1 cellular context compared by ENCODE assay signal in the genomic region with DNA sequence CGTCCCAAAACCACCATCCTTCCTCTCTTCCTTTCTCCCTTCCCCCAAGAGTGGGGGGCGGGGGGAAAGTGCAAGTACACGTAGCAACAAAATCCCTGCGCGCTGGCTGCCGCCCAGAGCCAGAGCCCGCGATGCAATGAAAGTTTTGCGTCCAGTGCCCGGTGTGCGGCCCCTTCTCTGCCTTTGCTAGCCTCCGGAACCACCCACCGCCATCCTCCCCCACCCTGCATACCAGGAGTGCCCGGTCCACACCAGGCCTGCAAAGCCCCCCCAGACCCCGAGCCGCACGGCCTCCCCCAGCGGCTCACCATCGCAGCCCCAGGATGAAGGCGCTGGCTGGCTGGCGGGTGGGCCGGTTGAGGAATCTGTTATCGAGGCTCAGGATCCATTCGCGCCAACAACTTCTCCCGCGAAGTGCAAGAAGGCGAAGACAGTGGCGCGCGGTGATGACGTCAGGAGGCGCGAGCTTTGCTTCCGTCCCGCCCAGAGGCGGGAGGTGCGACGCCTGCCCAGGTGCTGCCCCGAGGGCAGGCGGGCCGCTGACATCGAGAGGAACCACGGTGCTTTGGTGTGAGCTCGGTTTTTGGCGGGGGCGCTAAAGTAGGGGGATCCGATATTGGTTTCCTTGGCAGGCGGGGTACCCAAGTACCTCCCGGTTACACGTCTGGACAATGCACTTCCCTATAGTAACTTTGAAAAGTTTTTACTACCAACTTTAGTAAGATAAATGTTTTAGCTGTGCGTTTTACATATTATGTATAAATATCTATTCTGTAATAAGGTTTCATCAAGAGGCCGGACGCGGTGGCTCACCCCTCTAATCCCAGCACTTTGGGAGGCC.
A peak's percentile ranks its signal among the peaks of the same experiment; 100 is the strongest.
TF ChIP-seq lines count a peak whose summit lies in the region.

A gene with protein sequence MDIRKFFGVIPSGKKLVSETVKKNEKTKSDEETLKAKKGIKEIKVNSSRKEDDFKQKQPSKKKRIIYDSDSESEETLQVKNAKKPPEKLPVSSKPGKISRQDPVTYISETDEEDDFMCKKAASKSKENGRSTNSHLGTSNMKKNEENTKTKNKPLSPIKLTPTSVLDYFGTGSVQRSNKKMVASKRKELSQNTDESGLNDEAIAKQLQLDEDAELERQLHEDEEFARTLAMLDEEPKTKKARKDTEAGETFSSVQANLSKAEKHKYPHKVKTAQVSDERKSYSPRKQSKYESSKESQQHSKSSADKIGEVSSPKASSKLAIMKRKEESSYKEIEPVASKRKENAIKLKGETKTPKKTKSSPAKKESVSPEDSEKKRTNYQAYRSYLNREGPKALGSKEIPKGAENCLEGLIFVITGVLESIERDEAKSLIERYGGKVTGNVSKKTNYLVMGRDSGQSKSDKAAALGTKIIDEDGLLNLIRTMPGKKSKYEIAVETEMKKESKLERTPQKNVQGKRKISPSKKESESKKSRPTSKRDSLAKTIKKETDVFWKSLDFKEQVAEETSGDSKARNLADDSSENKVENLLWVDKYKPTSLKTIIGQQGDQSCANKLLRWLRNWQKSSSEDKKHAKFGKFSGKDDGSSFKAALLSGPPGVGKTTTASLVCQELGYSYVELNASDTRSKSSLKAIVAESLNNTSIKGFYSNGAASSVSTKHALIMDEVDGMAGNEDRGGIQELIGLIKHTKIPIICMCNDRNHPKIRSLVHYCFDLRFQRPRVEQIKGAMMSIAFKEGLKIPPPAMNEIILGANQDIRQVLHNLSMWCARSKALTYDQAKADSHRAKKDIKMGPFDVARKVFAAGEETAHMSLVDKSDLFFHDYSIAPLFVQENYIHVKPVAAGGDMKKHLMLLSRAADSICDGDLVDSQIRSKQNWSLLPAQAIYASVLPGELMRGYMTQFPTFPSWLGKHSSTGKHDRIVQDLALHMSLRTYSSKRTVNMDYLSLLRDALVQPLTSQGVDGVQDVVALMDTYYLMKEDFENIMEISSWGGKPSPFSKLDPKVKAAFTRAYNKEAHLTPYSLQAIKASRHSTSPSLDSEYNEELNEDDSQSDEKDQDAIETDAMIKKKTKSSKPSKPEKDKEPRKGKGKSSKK (minus strand): TSS at position 432 of the 841 bp plus-strand sequence. CDS start 121 bp downstream, at position 311.

TF ChIP-seq in HepG2, 621 proteins besides CTCF, POLR2A, EP300 and RAD21 (continued from another document and continues in another):
- TF ChIP-seq, protein P1, sequence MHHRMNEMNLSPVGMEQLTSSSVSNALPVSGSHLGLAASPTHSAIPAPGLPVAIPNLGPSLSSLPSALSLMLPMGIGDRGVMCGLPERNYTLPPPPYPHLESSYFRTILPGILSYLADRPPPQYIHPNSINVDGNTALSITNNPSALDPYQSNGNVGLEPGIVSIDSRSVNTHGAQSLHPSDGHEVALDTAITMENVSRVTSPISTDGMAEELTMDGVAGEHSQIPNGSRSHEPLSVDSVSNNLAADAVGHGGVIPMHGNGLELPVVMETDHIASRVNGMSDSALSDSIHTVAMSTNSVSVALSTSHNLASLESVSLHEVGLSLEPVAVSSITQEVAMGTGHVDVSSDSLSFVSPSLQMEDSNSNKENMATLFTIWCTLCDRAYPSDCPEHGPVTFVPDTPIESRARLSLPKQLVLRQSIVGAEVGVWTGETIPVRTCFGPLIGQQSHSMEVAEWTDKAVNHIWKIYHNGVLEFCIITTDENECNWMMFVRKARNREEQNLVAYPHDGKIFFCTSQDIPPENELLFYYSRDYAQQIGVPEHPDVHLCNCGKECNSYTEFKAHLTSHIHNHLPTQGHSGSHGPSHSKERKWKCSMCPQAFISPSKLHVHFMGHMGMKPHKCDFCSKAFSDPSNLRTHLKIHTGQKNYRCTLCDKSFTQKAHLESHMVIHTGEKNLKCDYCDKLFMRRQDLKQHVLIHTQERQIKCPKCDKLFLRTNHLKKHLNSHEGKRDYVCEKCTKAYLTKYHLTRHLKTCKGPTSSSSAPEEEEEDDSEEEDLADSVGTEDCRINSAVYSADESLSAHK (CRISPR knock-in tag; IDR thresholded peaks at IDR 0.05; ENCODE audit: borderline replicate concordance) = no peak
- TF ChIP-seq ZNF3 (CRISPR knock-in tag; IDR thresholded peaks at IDR 0.05) (no peak), CREM (IDR thresholded peaks at IDR 0.05) (peak; percentile 98), CREM (CRISPR knock-in tag; IDR thresholded peaks at IDR 0.05) (peak; percentile 87), TBX3 (IDR thresholded peaks at IDR 0.05; ENCODE audit: borderline replicate concordance) (peak; percentile 71; the same call in 1 of the 2 replicates), CHCHD3 (CRISPR knock-in tag; IDR thresholded peaks at IDR 0.05) (peak; percentile 80; the same call in 1 of the 2 replicates), RBAK (CRISPR knock-in tag; IDR thresholded peaks at IDR 0.05) (no peak), HOXA9 (CRISPR knock-in tag; IDR thresholded peaks at IDR 0.05; ENCODE audit: borderline replicate concordance) (peak; percentile 97), ZNF17 (CRISPR knock-in tag; IDR thresholded peaks at IDR 0.05) (no peak), U2AF2 (IDR thresholded peaks at IDR 0.05; ENCODE audit: low read depth, low read length) (no peak), FOXK2 (IDR thresholded peaks at IDR 0.05) (no peak), SP140L (CRISPR knock-in tag; IDR thresholded peaks at IDR 0.05; ENCODE audit: borderline replicate concordance) (no peak), PAF1 (CRISPR knock-in tag; IDR thresholded peaks at IDR 0.05) (no peak), ZNF75D (CRISPR knock-in tag; IDR thresholded peaks at IDR 0.05; ENCODE audit: borderline replicate concordance) (peak; percentile 96; the same call in 1 of the 2 replicates), ZNF660 (CRISPR knock-in tag; IDR thresholded peaks at IDR 0.05; ENCODE audit: borderline replicate concordance, low read depth) (no peak), ZNF264 (CRISPR knock-in tag; IDR thresholded peaks at IDR 0.05) (peak; percentile 92), MTF2 (CRISPR knock-in tag; IDR thresholded peaks at IDR 0.05; ENCODE audit: borderline replicate concordance) (peak; percentile 74; the same call in 1 of the 2 replicates), ZSCAN12 (CRISPR knock-in tag; IDR thresholded peaks at IDR 0.05) (peak; percentile 90; the same call in 1 of the 2 replicates), PHF5A (CRISPR knock-in tag; IDR thresholded peaks at IDR 0.05; ENCODE audit: low read depth, unreplicated experiment) (no peak), SUZ12 (IDR thresholded peaks at IDR 0.05; ENCODE audit: low read depth, low read length) (no peak)
- TF ChIP-seq, protein P2, sequence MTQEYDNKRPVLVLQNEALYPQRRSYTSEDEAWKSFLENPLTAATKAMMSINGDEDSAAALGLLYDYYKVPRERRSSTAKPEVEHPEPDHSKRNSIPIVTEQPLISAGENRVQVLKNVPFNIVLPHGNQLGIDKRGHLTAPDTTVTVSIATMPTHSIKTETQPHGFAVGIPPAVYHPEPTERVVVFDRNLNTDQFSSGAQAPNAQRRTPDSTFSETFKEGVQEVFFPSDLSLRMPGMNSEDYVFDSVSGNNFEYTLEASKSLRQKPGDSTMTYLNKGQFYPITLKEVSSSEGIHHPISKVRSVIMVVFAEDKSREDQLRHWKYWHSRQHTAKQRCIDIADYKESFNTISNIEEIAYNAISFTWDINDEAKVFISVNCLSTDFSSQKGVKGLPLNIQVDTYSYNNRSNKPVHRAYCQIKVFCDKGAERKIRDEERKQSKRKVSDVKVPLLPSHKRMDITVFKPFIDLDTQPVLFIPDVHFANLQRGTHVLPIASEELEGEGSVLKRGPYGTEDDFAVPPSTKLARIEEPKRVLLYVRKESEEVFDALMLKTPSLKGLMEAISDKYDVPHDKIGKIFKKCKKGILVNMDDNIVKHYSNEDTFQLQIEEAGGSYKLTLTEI (CRISPR knock-in tag; conservative IDR thresholded peaks at IDR 0.05) = no peak
- TF ChIP-seq, protein P3, sequence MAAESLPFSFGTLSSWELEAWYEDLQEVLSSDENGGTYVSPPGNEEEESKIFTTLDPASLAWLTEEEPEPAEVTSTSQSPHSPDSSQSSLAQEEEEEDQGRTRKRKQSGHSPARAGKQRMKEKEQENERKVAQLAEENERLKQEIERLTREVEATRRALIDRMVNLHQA (CRISPR knock-in tag; IDR thresholded peaks at IDR 0.05) = 0 out of 2 replicates have a peak, but pooled peaks have one; percentile 56
- TF ChIP-seq, protein P4, sequence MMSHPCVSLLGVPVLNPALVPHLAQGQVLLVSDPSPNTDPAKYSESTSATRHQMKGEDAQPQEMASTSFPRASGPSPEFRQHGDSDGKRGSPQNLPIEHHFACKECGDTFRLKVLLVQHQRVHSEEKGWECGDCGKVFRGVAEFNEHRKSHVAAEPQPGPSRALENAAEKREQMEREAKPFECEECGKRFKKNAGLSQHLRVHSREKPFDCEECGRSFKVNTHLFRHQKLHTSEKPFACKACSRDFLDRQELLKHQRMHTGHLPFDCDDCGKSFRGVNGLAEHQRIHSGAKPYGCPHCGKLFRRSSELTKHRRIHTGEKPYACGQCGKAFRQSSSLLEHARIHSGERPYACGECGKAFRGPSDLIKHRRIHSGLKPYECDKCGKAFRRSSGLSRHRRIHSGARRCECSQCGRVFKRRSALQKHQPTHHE (CRISPR knock-in tag; IDR thresholded peaks at IDR 0.05; ENCODE audit: borderline replicate concordance) = peak; percentile 96
- TF ChIP-seq, protein P5, sequence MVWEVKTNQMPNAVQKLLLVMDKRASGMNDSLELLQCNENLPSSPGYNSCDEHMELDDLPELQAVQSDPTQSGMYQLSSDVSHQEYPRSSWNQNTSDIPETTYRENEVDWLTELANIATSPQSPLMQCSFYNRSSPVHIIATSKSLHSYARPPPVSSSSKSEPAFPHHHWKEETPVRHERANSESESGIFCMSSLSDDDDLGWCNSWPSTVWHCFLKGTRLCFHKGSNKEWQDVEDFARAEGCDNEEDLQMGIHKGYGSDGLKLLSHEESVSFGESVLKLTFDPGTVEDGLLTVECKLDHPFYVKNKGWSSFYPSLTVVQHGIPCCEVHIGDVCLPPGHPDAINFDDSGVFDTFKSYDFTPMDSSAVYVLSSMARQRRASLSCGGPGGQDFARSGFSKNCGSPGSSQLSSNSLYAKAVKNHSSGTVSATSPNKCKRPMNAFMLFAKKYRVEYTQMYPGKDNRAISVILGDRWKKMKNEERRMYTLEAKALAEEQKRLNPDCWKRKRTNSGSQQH (CRISPR knock-in tag; IDR thresholded peaks at IDR 0.05; ENCODE audit: low read depth) = peak; percentile 90; the same call in 1 of the 2 replicates
- TF ChIP-seq, protein P6, sequence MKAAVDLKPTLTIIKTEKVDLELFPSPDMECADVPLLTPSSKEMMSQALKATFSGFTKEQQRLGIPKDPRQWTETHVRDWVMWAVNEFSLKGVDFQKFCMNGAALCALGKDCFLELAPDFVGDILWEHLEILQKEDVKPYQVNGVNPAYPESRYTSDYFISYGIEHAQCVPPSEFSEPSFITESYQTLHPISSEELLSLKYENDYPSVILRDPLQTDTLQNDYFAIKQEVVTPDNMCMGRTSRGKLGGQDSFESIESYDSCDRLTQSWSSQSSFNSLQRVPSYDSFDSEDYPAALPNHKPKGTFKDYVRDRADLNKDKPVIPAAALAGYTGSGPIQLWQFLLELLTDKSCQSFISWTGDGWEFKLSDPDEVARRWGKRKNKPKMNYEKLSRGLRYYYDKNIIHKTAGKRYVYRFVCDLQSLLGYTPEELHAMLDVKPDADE (CRISPR knock-in tag; IDR thresholded peaks at IDR 0.05) = peak; percentile 93; the same call in 1 of the 2 replicates
- TF ChIP-seq, protein P7, sequence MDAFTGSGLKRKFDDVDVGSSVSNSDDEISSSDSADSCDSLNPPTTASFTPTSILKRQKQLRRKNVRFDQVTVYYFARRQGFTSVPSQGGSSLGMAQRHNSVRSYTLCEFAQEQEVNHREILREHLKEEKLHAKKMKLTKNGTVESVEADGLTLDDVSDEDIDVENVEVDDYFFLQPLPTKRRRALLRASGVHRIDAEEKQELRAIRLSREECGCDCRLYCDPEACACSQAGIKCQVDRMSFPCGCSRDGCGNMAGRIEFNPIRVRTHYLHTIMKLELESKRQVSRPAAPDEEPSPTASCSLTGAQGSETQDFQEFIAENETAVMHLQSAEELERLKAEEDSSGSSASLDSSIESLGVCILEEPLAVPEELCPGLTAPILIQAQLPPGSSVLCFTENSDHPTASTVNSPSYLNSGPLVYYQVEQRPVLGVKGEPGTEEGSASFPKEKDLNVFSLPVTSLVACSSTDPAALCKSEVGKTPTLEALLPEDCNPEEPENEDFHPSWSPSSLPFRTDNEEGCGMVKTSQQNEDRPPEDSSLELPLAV (CRISPR knock-in tag; conservative IDR thresholded peaks at IDR 0.05; ENCODE audit: low read depth) = no peak; the same call in 1 of the 2 replicates
- TF ChIP-seq, protein P8, sequence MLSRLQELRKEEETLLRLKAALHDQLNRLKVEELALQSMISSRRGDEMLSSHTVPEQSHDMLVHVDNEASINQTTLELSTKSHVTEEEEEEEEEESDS (CRISPR knock-in tag; IDR thresholded peaks at IDR 0.05; ENCODE audit: borderline replicate concordance) = 0 out of 2 replicates have a peak, but pooled peaks have one; percentile 66
- TF ChIP-seq, protein P9, sequence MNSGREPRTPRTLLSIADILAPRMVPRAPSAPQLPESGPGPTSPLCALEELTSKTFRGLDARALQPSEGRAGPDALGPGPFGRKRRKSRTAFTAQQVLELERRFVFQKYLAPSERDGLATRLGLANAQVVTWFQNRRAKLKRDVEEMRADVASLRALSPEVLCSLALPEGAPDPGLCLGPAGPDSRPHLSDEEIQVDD (CRISPR knock-in tag; IDR thresholded peaks at IDR 0.05; ENCODE audit: borderline replicate concordance) = peak; percentile 96; the same call in 1 of the 2 replicates
- TF ChIP-seq, protein P10, sequence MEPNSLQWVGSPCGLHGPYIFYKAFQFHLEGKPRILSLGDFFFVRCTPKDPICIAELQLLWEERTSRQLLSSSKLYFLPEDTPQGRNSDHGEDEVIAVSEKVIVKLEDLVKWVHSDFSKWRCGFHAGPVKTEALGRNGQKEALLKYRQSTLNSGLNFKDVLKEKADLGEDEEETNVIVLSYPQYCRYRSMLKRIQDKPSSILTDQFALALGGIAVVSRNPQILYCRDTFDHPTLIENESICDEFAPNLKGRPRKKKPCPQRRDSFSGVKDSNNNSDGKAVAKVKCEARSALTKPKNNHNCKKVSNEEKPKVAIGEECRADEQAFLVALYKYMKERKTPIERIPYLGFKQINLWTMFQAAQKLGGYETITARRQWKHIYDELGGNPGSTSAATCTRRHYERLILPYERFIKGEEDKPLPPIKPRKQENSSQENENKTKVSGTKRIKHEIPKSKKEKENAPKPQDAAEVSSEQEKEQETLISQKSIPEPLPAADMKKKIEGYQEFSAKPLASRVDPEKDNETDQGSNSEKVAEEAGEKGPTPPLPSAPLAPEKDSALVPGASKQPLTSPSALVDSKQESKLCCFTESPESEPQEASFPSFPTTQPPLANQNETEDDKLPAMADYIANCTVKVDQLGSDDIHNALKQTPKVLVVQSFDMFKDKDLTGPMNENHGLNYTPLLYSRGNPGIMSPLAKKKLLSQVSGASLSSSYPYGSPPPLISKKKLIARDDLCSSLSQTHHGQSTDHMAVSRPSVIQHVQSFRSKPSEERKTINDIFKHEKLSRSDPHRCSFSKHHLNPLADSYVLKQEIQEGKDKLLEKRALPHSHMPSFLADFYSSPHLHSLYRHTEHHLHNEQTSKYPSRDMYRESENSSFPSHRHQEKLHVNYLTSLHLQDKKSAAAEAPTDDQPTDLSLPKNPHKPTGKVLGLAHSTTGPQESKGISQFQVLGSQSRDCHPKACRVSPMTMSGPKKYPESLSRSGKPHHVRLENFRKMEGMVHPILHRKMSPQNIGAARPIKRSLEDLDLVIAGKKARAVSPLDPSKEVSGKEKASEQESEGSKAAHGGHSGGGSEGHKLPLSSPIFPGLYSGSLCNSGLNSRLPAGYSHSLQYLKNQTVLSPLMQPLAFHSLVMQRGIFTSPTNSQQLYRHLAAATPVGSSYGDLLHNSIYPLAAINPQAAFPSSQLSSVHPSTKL (CRISPR knock-in tag; IDR thresholded peaks at IDR 0.05) = peak; percentile 70
